Comparison of ENCODE assay signal across 6 cellular contexts in the genomic region with DNA sequence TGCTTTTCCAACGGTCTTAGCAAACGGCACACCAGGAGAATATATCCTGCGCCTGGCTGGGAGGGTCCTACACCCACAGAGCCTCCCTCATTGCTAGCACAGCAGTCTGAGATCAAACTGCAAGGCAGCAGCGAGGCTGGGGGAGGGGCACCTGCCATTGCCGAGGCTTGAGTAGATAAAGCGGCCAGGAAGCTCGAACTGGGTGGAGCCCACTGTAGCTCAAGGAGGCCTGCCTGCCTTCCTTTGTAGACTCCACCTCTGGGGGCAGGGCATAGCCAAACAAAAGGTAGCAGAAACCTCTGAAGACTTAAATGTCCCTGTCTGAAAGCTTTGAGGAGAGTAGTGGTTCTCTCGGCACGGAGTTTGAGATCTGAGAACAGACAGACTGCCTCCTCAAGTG. TPM values are rescaled to one million over a fixed set of nuclear protein-coding genes. Genes with fewer than 3 reads are reported as not detected.
"Had no signal": no experiment of that assay in that cellular context is flagged by ENCODE, and none has a peak within 500 bp of the region (broad histone marks: within the 10 kb centered on the region; RNA-seq: fewer than 3 reads in every experiment).

No MANE protein-coding gene starts in this region.

RNA-seq across cellular contexts. Expression of gene HPDL, which starts 41.8 kb away (rescaled TPM):
- total RNA-seq: left lobe of liver, left ventricle myocardium inferior, left ventricle myocardium superior, lower lobe of right lung, mononuclear cell, myocyte had no signal
